ENCODE assay signal across 10 cellular contexts in genomic region chr6:127186889-127187288, GRCh38.
DNase-seq lines count a peak whose midpoint lies in the region; ATAC-seq, FAIRE-seq and TF ChIP-seq lines count a peak whose summit lies in the region.
"Had no signal": no experiment of that assay in that cellular context is flagged by ENCODE, and none has a peak within 500 bp of the region (broad histone marks: within the 10 kb centered on the region; RNA-seq: fewer than 3 reads in every experiment).

No MANE protein-coding gene starts in this region.

- no peak for FAIRE-seq in A549 (lab: Jason Lieb, UNC)
- FAIRE-seq: colon, GM18507 had no signal

- no peak overlapping the region for H3K27ac ChIP-seq in A549
- no peak overlapping the region for H3K27ac ChIP-seq in osteoblast (ENCODE audit: low read depth, low read length)

- ATAC-seq in A549 (peak in 1 of 2 experiments; percentile 60; a peak in 3 of 6 replicates), GM18907 (IDR thresholded peaks at IDR 0.05; ENCODE audit: unreplicated experiment) (peak; percentile 63), HG03439 (IDR thresholded peaks at IDR 0.05; ENCODE audit: unreplicated experiment) (no peak)

- no peak for TF ChIP-seq POLR2A in A549 (IDR thresholded peaks at IDR 0.05; ENCODE audit: low read length)

- WGBS in A549 (ENCODE audit: missing lambda C conversion rate): 48% methylated on average over 6 of the region's 6 CpGs

- H4K20me1 ChIP-seq in osteoblast (ENCODE audit: insufficient read depth, low read length): no peaks in the 10 kb centered on the region

- no peak for TF ChIP-seq EP300 in A549 (IDR thresholded peaks at IDR 0.05)

- CTCF ChIA-PET in A549 (lab: Yijun Ruan, JAX): interaction anchor here (1.5 kb wide), 1 partner anchor 80 kb away, joined by 3 read pairs; the partner anchor contains the start of gene RNF146

- H3K36me3 ChIP-seq in osteoblast (ENCODE audit: insufficient read depth, low read length): no peaks in the 10 kb centered on the region

- no peak for TF ChIP-seq RAD21 in A549 (conservative IDR thresholded peaks at IDR 0.05 in 1 of 2, IDR thresholded peaks at IDR 0.05 in 1 of 2)

- no peaks in the 10 kb centered on the region for H3K79me2 ChIP-seq in osteoblast (ENCODE audit: insufficient read depth, low read length)

- no peak overlapping the region for H3K4me3 ChIP-seq in A549
- H3K4me3 ChIP-seq in osteoblast (ENCODE audit: insufficient read depth, low read length): no peak overlapping the region

- TF ChIP-seq CTCF in A549 (IDR thresholded peaks at IDR 0.05) (peak; percentile 43), LNCAP (IDR thresholded peaks at IDR 0.05) (peak; percentile 71), osteoblast (IDR thresholded peaks at IDR 0.05; ENCODE audit: extremely low read depth, low read depth, low read length) (peak; percentile 55)

- H3K9me3 ChIP-seq in A549 (0 out of 3 replicates have a peak, but pooled peaks cover 1% of the 10 kb centered on the region), osteoblast (ENCODE audit: low read depth, low read length) (no peaks in the 10 kb centered on the region)

- POLR2A ChIA-PET in A549 (lab: Yijun Ruan, JAX): no interaction called here

- DNase-seq in A549 (ENCODE audit: low read depth in 1 of 2, low spot score in 1 of 2) (peak; percentile 3 to 31), osteoblast (ENCODE audit: insufficient read length, low spot score, missing footprints) (no peak), T1000 (lab: John Stamatoyannopoulos, UW) (no peak)
- peak; percentile 72 for DNase-seq in activated CD4-positive, CD25-positive, alpha-beta regulatory T cell treated with anti-CD3 and anti-CD28 coated beads, Interleukin-2, amount 50 U/mL, for 72 hours
- peak; percentile 13 for DNase-seq in effector CD4-positive, alpha-beta T cell

- H3K4me1 ChIP-seq in A549 (peaks cover 20% of the 10 kb centered on the region), osteoblast (ENCODE audit: insufficient read depth, low read length) (peaks cover 16% of the 10 kb centered on the region)

- H2AFZ ChIP-seq in osteoblast (ENCODE audit: low read length): no peak overlapping the region

- no peaks in the 10 kb centered on the region for H3K27me3 ChIP-seq in osteoblast (ENCODE audit: insufficient read depth, low read length)

- H3K4me2 ChIP-seq in A549 (no peak overlapping the region), osteoblast (ENCODE audit: insufficient read depth, low read length) (no peak overlapping the region)

TF ChIP-seq in A549, 52 proteins besides CTCF, POLR2A, EP300 and RAD21:
- TF ChIP-seq GATA3 (IDR thresholded peaks at IDR 0.05; ENCODE audit: borderline replicate concordance) (no peak), HOXA7 (CRISPR knock-in tag; IDR thresholded peaks at IDR 0.05) (no peak), PHF8 (IDR thresholded peaks at IDR 0.05; ENCODE audit: borderline replicate concordance, low read depth) (no peak), ZC3H11A (IDR thresholded peaks at IDR 0.05) (no peak), CBX8 (IDR thresholded peaks at IDR 0.05) (no peak), ELK1 (IDR thresholded peaks at IDR 0.05; ENCODE audit: low read depth, low read length) (no peak), PBX3 (IDR thresholded peaks at IDR 0.05) (no peak), NPAS2 (CRISPR knock-in tag; IDR thresholded peaks at IDR 0.05; ENCODE audit: borderline replicate concordance) (no peak), ZNF302 (CRISPR knock-in tag; IDR thresholded peaks at IDR 0.05) (no peak), POLR2AphosphoS2 (conservative IDR thresholded peaks at IDR 0.05; ENCODE audit: low read length) (no peak), EHMT2 (IDR thresholded peaks at IDR 0.05; ENCODE audit: low read depth) (no peak), MYC (IDR thresholded peaks at IDR 0.05; ENCODE audit: borderline replicate concordance, low read length) (no peak), NR3C1 (IDR thresholded peaks at IDR 0.05) (no peak), ATOH8 (CRISPR knock-in tag; IDR thresholded peaks at IDR 0.05; ENCODE audit: low read depth) (no peak), NFE2L2 (conservative IDR thresholded peaks at IDR 0.05; ENCODE audit: low read length) (no peak), KDM5A (IDR thresholded peaks at IDR 0.05) (no peak)

Comparison
In these comparisons a context has a peak if more than half of its experiments do, and no peak if none do; other contexts are left out.
1. DNase-seq: peak in A549 (2 of 2), activated CD4-positive, CD25-positive, alpha-beta regulatory T cell treated with anti-CD3 and anti-CD28 coated beads, Interleukin-2, amount 50 U/mL, for 72 hours (single experiment) and effector CD4-positive, alpha-beta T cell (single experiment); none in osteoblast (single experiment) and T1000 (single experiment).
2. Peak in every context shown above with its lines, with median percentiles within 50 percentile points of each other: CTCF ChIP-seq.